ENCODE assay signal across 8 cellular contexts in genomic region chr16:57736419-57737281, GRCh38. TPM values are rescaled to one million over a fixed set of nuclear protein-coding genes. Genes with fewer than 3 reads are reported as not detected.
DNase-seq lines count a peak whose midpoint lies in the region; ATAC-seq and TF ChIP-seq lines count a peak whose summit lies in the region.

No MANE protein-coding gene starts in this region.

- H3K36me3 Mint-ChIP-seq in T-cell, result peaks cover 3% of the 10 kb centered on the region

- ATAC-seq in T-cell (replicated peaks in 1 of 4) (no peak), HG03280 (IDR thresholded peaks at IDR 0.05; ENCODE audit: unreplicated experiment) (no peak)

- H3K27ac ChIP-seq in KOPT-K1 (ENCODE audit: low read depth, low read length, poor library complexity, severe bottlenecking) (peak overlapping the region; percentile 56), brain microvascular endothelial cell (peak overlapping the region; percentile 78), skeletal muscle tissue (ENCODE audit: low read depth, low read length) (peak overlapping the region; percentile 67)

- POLR2A ChIA-PET in T-cell (lab: Charles Lee), result interaction anchor here (0.6 to 1.6 kb wide), 4 partner anchors 8 to 496 kb away, joined by 3 to 4 read pairs (median 3); no protein-coding TSS in a partner anchor

- peak; percentile 41 for TF ChIP-seq CTCF in brain microvascular endothelial cell (IDR thresholded peaks at IDR 0.05; ENCODE audit: low read depth, low read length, missing control alignments)

- H3K9ac ChIP-seq in skeletal muscle tissue (ENCODE audit: low read depth in 1 of 3, low read length in 3 of 3), result peak overlapping the region; percentile 79 to 85 (median 83)

- H3K9me3 ChIP-seq in KOPT-K1 (ENCODE audit: insufficient read depth, low read length, poor library complexity, severe bottlenecking) (peaks cover 12% of the 10 kb centered on the region), skeletal muscle tissue (ENCODE audit: control insufficient read depth in 3 of 3, low read length in 3 of 3) (no peaks in the 10 kb centered on the region)

- H3K27me3 ChIP-seq in brain microvascular endothelial cell (replicated peaks) (no peaks in the 10 kb centered on the region), skeletal muscle tissue (ENCODE audit: control insufficient read depth in 3 of 3, insufficient read depth in 3 of 3, low read length in 3 of 3) (no peaks in the 10 kb centered on the region)

- in situ Hi-C loops in brain microvascular endothelial cell (cut with HindIII; ENCODE audit: low pct_ligation_motif_present, low sequenced_read_pairs), result no loop called here

- H3K36me3 ChIP-seq in KOPT-K1 (ENCODE audit: insufficient read depth, low read length) (peaks cover 36% of the 10 kb centered on the region; the same call in 1 of the 2 replicates), brain microvascular endothelial cell (replicated peaks) (no peaks in the 10 kb centered on the region), skeletal muscle tissue (ENCODE audit: control insufficient read depth in 3 of 3, insufficient read depth in 3 of 3, low read length in 3 of 3) (peaks cover 0 to 3% (median 0%) of the 10 kb centered on the region in 3 donors)

- H3K27me3 Mint-ChIP-seq in T-cell, result no peaks in the 10 kb centered on the region

- H3K27ac Mint-ChIP-seq in T-cell, result peak overlapping the region; percentile 96 to 98

- H3K9me3 Mint-ChIP-seq in T-cell, result peaks cover 4 to 11% (median 7%) of the 10 kb centered on the region in 3 donors

- peak overlapping the region; percentile 98 to 99 (median 98) for H3K4me3 Mint-ChIP-seq in T-cell

- H3K4me3 ChIP-seq in brain microvascular endothelial cell (ENCODE audit: low read depth, low read length), result peak overlapping the region; percentile 93
- peak overlapping the region; percentile 92 to 99 (median 99) for H3K4me3 ChIP-seq in skeletal muscle tissue (ENCODE audit: low read length in 3 of 3)

- peak; percentile 49 for DNase-seq in DMS153 (lab: John Stamatoyannopoulos, UW)
- DNase-seq in T-cell, result peak in 31 of 34 experiments; percentile 13 to 61 (median 38)
- DNase-seq in brain microvascular endothelial cell, result peak; percentile 75
- peak; percentile 64 for DNase-seq in inferior parietal cortex (ENCODE audit: extremely low spot score)
- no peak for DNase-seq in NCI-H187 treated with DMSO at 0.1 percent for 48 hours (lab: John Stamatoyannopoulos, UW)

- CTCF ChIA-PET in T-cell (lab: Charles Lee), result interaction anchor here (0.6 to 2.3 kb wide), 12 partner anchors 20 to 1035 kb away, joined by 3 to 10 read pairs (median 4); partner anchors contain the start of genes CFAP20 (in 1 of the 2) and POLR2C (in 1 of the 2)

- peaks cover 21 to 34% (median 28%) of the 10 kb centered on the region in 3 donors for H3K4me1 Mint-ChIP-seq in T-cell

- H3K4me1 ChIP-seq in skeletal muscle tissue (ENCODE audit: control insufficient read depth in 3 of 3, insufficient read depth in 3 of 3, low read length in 3 of 3), result peaks cover 17 to 22% (median 19%) of the 10 kb centered on the region in 3 donors

RNA-seq across cellular contexts. Expression of gene KATNB1, which starts 1.1 kb away (rescaled TPM):
- total RNA-seq in T-cell (10 to 100 TPM; 23.0 to 28.0 (median 25.5) TPM), skeletal muscle tissue (24.0 TPM)

RNA-seq across cellular contexts. Expression of gene DRC7, which starts 42.0 kb away (rescaled TPM):
- not detected for total RNA-seq in T-cell
- total RNA-seq in skeletal muscle tissue, result not detected
